In the genomic region with DNA sequence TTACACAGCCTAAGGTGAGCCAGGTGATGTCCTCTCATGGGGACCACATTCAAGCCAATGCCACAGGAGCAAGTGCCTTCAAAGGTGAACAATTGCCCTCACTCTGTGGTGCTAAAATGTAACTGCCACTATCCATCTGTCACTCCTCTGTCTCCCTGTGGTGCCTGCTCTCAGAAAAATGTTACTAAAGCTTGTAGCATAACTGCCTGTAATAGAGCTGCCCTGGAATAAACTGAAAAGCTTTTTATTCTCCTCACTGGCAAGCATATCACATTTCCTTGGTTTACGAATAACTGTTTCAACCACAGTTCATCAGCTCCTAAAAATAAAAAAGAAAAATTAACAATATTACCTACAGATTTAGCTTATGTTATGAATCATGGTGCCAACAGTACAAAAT, we compare ENCODE assay signal across 24 cellular contexts.
"Had no signal": no experiment of that assay in that cellular context is flagged by ENCODE, and none has a peak within 500 bp of the region (broad histone marks: within the 10 kb centered on the region; RNA-seq: fewer than 3 reads in every experiment).

No MANE protein-coding gene starts in this region.

- H3K4me3 Mint-ChIP-seq: activated CD4-positive, alpha-beta memory T cell treated with anti-CD3 and anti-CD28 coated beads for 36 hours; activated CD8-positive, alpha-beta memory T cell treated with anti-CD3 and anti-CD28 coated beads, Interleukin-2, amount 10 ng/mL, durations not matched to agents 7 days and 5 days; activated naive CD8-positive, alpha-beta T cell treated with anti-CD3 and anti-CD28 coated beads for 36 hours; activated T-helper 17 cell treated with anti-CD3 and anti-CD28 coated beads, Interleukin-2, amount 50 U/mL, for 72 hours; endodermal cell; mesothelial cell of epicardium; stimulated activated naive B cell treated with anti-CD40 and anti-IgM and Interleukin-4, amounts not matched to agents 10 μg/mL and 1 μg/mL and 100 μg/mL, for 72 hours; T-helper 2 cell treated with Interferon-gamma antibody and Interleukin-4, amounts not matched to agents 5 μg/mL and 100 μg/mL, for 36 hours; WTC11 had no signal

- DNase-seq: activated CD4-positive, alpha-beta memory T cell treated with anti-CD3 and anti-CD28 coated beads for 36 hours; activated CD4-positive, alpha-beta T cell treated with anti-CD3 and anti-CD28 coated beads for 4 hours; activated CD8-positive, alpha-beta memory T cell treated with anti-CD3 and anti-CD28 coated beads, Interleukin-2, amount 10 ng/mL, durations not matched to agents 7 days and 5 days; activated naive CD4-positive, alpha-beta T cell; activated naive CD8-positive, alpha-beta T cell treated with anti-CD3 and anti-CD28 coated beads for 36 hours; amniotic stem cell; caudate nucleus; endodermal cell; hypothalamus; islet precursor cell; left colon; pancreas; right lobe of liver; spleen; stimulated activated naive B cell treated with anti-CD40 and anti-IgM and Interleukin-4, amounts not matched to agents 10 μg/mL and 1 μg/mL and 100 μg/mL, for 72 hours had no signal

- H3K36me3 ChIP-seq: pancreas, right lobe of liver, spleen, thoracic aorta, upper lobe of left lung had no signal

- ATAC-seq: activated CD8-positive, alpha-beta memory T cell treated with anti-CD3 and anti-CD28 coated beads, Interleukin-2, amount 10 ng/mL, durations not matched to agents 7 days and 5 days; activated T-helper 17 cell treated with anti-CD3 and anti-CD28 coated beads, Interleukin-2, amount 50 U/mL, for 72 hours; left colon; pancreas; right lobe of liver; stimulated activated naive B cell treated with anti-CD40 and anti-IgM and Interleukin-4, amounts not matched to agents 10 μg/mL and 1 μg/mL and 100 μg/mL, for 72 hours; WTC11 had no signal

- H3K27ac ChIP-seq: epithelial cell of prostate, foreskin keratinocyte, pancreas, right lobe of liver, spleen, thoracic aorta, upper lobe of left lung had no signal

- H3K4me1 ChIP-seq: foreskin keratinocyte, pancreas, right lobe of liver, spleen, upper lobe of left lung had no signal

- H3K36me3 Mint-ChIP-seq: activated CD4-positive, alpha-beta memory T cell treated with anti-CD3 and anti-CD28 coated beads for 36 hours; activated CD8-positive, alpha-beta memory T cell treated with anti-CD3 and anti-CD28 coated beads, Interleukin-2, amount 10 ng/mL, durations not matched to agents 7 days and 5 days; activated naive CD8-positive, alpha-beta T cell treated with anti-CD3 and anti-CD28 coated beads for 36 hours; mesothelial cell of epicardium; stimulated activated naive B cell treated with anti-CD40 and anti-IgM and Interleukin-4, amounts not matched to agents 10 μg/mL and 1 μg/mL and 100 μg/mL, for 72 hours; WTC11 had no signal

- H3K9me3 Mint-ChIP-seq: activated CD4-positive, alpha-beta memory T cell treated with anti-CD3 and anti-CD28 coated beads for 36 hours; activated naive CD8-positive, alpha-beta T cell treated with anti-CD3 and anti-CD28 coated beads for 36 hours; activated T-helper 17 cell treated with anti-CD3 and anti-CD28 coated beads, Interleukin-2, amount 50 U/mL, for 72 hours; endodermal cell; mesothelial cell of epicardium; stimulated activated naive B cell treated with anti-CD40 and anti-IgM and Interleukin-4, amounts not matched to agents 10 μg/mL and 1 μg/mL and 100 μg/mL, for 72 hours; T-helper 2 cell treated with Interferon-gamma antibody and Interleukin-4, amounts not matched to agents 5 μg/mL and 100 μg/mL, for 36 hours; WTC11 had no signal

- H3K4me1 Mint-ChIP-seq: activated CD8-positive, alpha-beta memory T cell treated with anti-CD3 and anti-CD28 coated beads, Interleukin-2, amount 10 ng/mL, durations not matched to agents 7 days and 5 days; activated naive CD8-positive, alpha-beta T cell treated with anti-CD3 and anti-CD28 coated beads for 36 hours; activated T-helper 17 cell treated with anti-CD3 and anti-CD28 coated beads, Interleukin-2, amount 50 U/mL, for 72 hours; stimulated activated naive B cell treated with anti-CD40 and anti-IgM and Interleukin-4, amounts not matched to agents 10 μg/mL and 1 μg/mL and 100 μg/mL, for 72 hours had no signal

- H3K4me3 ChIP-seq: lung, pancreas, right lobe of liver, spleen, thoracic aorta, upper lobe of left lung had no signal

- H3K27me3 ChIP-seq: foreskin keratinocyte, pancreas, right lobe of liver, spleen, upper lobe of left lung had no signal

- H3K9me3 ChIP-seq: pancreas, right lobe of liver, spleen, thoracic aorta, upper lobe of left lung had no signal

- H3K27me3 Mint-ChIP-seq: activated CD4-positive, alpha-beta memory T cell treated with anti-CD3 and anti-CD28 coated beads for 36 hours; activated naive CD8-positive, alpha-beta T cell treated with anti-CD3 and anti-CD28 coated beads for 36 hours; activated T-helper 17 cell treated with anti-CD3 and anti-CD28 coated beads, Interleukin-2, amount 50 U/mL, for 72 hours; stimulated activated naive B cell treated with anti-CD40 and anti-IgM and Interleukin-4, amounts not matched to agents 10 μg/mL and 1 μg/mL and 100 μg/mL, for 72 hours had no signal

- H3K27ac Mint-ChIP-seq: activated CD4-positive, alpha-beta memory T cell treated with anti-CD3 and anti-CD28 coated beads for 36 hours; activated CD8-positive, alpha-beta memory T cell treated with anti-CD3 and anti-CD28 coated beads, Interleukin-2, amount 10 ng/mL, durations not matched to agents 7 days and 5 days; activated naive CD8-positive, alpha-beta T cell treated with anti-CD3 and anti-CD28 coated beads for 36 hours; activated T-helper 17 cell treated with anti-CD3 and anti-CD28 coated beads, Interleukin-2, amount 50 U/mL, for 72 hours; endodermal cell; mesothelial cell of epicardium; stimulated activated naive B cell treated with anti-CD40 and anti-IgM and Interleukin-4, amounts not matched to agents 10 μg/mL and 1 μg/mL and 100 μg/mL, for 72 hours; T-helper 2 cell treated with Interferon-gamma antibody and Interleukin-4, amounts not matched to agents 5 μg/mL and 100 μg/mL, for 36 hours; WTC11 had no signal
